ENCODE assay signal across 7 cellular contexts in genomic region chr9:129174724-129175514, GRCh38. TPM values are rescaled to one million over a fixed set of nuclear protein-coding genes. Genes with fewer than 3 reads are reported as not detected.
DNase-seq lines count a peak whose midpoint lies in the region; ATAC-seq and TF ChIP-seq lines count a peak whose summit lies in the region.

No MANE protein-coding gene starts in this region.

- H3K4me1 ChIP-seq in ES-I3 (ENCODE audit: insufficient read depth, low read length) (peaks cover 15% of the 10 kb centered on the region; the same call in 1 of the 2 replicates), liver (ENCODE audit: control insufficient read depth in 4 of 4, insufficient read depth in 4 of 4, low read length in 3 of 4) (peaks cover 4 to 29% (median 10%) of the 10 kb centered on the region in 4 donors)

- ATAC-seq in HG03342 (IDR thresholded peaks at IDR 0.05; ENCODE audit: unreplicated experiment), result no peak

- H3K4me3 ChIP-seq in liver (ENCODE audit: low read depth in 1 of 3, low read length in 3 of 3), result peak overlapping the region in 2 of 3 donors; percentile 85 to 90

- DNase-seq in ecto neural progenitor cell (ENCODE audit: low spot score), result peak; percentile 80
- DNase-seq in stimulated activated CD4-positive, alpha-beta T cell treated with anti-CD3 and anti-CD28 coated beads, Interleukin-4, amount 100 ng/mL, for 24 hours, result peak; percentile 19

- peak in 1 of 2 donors; percentile 8 for TF ChIP-seq RAD21 in liver (IDR thresholded peaks at IDR 0.05)

- H3K27ac ChIP-seq in VCaP, result peak overlapping the region; percentile 77
- peak overlapping the region; percentile 99 for H3K27ac ChIP-seq in liver (ENCODE audit: low read depth in 1 of 2, low read length in 2 of 2)

- TF ChIP-seq CTCF in LNCAP (IDR thresholded peaks at IDR 0.05) (peak; percentile 6; the same call in 1 of the 2 replicates), VCaP (conservative IDR thresholded peaks at IDR 0.05) (no peak), liver (IDR thresholded peaks at IDR 0.05; ENCODE audit: low read depth, low read length, missing input control) (no peak)

- H3K27me3 ChIP-seq in liver (ENCODE audit: control insufficient read depth in 4 of 4, insufficient read depth in 4 of 4, low read length in 3 of 4), result no peaks in the 10 kb centered on the region

- H3K9ac ChIP-seq in ES-I3 (ENCODE audit: low read depth, low read length) (peak overlapping the region; percentile 84), liver (ENCODE audit: low read depth in 1 of 2, low read length in 2 of 2) (peak overlapping the region; percentile 95 to 96)

- 9% methylated on average over 53 of the region's 53 CpGs for WGBS in liver

- no peaks in the 10 kb centered on the region for H3K36me3 ChIP-seq in ES-I3 (ENCODE audit: insufficient read depth, low read length)
- no peaks in the 10 kb centered on the region for H3K36me3 ChIP-seq in liver (ENCODE audit: control insufficient read depth in 4 of 4, insufficient read depth in 3 of 4, low read depth in 1 of 4, low read length in 3 of 4)

- H3K9me3 ChIP-seq in ES-I3 (ENCODE audit: control insufficient read depth, insufficient read depth, low read length) (no peaks in the 10 kb centered on the region), liver (ENCODE audit: control insufficient read depth in 4 of 4, low read length in 3 of 4) (no peaks in the 10 kb centered on the region)

TF ChIP-seq in liver, 16 proteins besides CTCF, POLR2A, EP300 and RAD21:
- TF ChIP-seq YY1 (IDR thresholded peaks at IDR 0.05) (no peak), JUND (IDR thresholded peaks at IDR 0.05) (peak; percentile 25 to 47)

RNA-seq across cellular contexts. Expression of gene IER5L, which starts 3.1 kb away (rescaled TPM):
- total RNA-seq in liver, result 1 to 10 TPM; 1.9 to 3.0 TPM
- polyA plus RNA-seq in liver, result 1 to 10 TPM in 1 of 2 donors, under 1 TPM in 1; 0.40 to 3.3 TPM
